In the genomic region with DNA sequence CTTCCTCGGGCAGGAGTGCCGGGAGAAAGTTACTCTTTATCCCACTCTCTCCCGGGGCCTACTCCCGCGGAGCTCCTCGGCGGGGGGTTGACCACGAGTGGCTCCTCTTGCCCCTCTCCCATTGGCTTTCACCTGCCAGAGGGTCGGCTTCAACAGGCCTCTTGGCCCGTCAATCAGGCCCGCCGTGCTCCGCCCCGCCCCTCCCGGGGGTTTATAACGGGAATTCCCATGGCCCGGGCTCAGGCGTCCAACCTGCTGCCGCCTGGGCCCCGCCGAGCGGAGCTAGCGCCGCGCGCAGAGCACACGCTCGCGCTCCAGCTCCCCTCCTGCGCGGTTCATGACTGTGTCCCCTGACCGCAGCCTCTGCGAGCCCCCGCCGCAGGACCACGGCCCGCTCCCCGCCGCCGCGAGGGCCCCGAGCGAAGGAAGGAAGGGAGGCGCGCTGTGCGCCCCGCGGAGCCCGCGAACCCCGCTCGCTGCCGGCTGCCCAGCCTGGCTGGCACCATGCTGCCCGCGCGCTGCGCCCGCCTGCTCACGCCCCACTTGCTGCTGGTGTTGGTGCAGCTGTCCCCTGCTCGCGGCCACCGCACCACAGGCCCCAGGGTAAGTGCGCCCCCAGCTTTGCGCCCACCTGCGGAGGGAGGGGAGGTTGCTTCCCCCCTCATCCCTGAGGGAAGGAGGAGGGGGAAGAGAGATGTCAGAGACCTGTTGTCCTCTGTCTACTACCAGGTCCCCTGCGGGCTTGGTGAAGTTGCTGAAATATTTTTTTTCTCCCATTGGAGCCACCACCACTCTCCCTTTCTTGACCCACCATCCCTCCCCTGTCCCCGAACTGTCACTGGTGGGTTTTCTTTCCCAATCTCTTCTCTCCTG, we compare ENCODE assay signal across 8 cellular contexts. TPM values are rescaled to one million over a fixed set of nuclear protein-coding genes. Genes with fewer than 3 reads are reported as not detected.
DNase-seq lines count a peak whose midpoint lies in the region; ATAC-seq and TF ChIP-seq lines count a peak whose summit lies in the region.

A gene with protein sequence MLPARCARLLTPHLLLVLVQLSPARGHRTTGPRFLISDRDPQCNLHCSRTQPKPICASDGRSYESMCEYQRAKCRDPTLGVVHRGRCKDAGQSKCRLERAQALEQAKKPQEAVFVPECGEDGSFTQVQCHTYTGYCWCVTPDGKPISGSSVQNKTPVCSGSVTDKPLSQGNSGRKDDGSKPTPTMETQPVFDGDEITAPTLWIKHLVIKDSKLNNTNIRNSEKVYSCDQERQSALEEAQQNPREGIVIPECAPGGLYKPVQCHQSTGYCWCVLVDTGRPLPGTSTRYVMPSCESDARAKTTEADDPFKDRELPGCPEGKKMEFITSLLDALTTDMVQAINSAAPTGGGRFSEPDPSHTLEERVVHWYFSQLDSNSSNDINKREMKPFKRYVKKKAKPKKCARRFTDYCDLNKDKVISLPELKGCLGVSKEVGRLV (plus strand): TSS at position 242 of the 873 bp plus-strand sequence. CDS start 263 bp downstream, at position 505.

- ATAC-seq in HG03442 (IDR thresholded peaks at IDR 0.05; ENCODE audit: unreplicated experiment) = peak; percentile 39
- ATAC-seq in HG02938 (IDR thresholded peaks at IDR 0.05; ENCODE audit: unreplicated experiment) = no peak
- ATAC-seq in GM18873 (IDR thresholded peaks at IDR 0.05; ENCODE audit: low FRiP score, unreplicated experiment) = no peak

- peak within 1 kb of the TSS; percentile 47 for H3K4me3 ChIP-seq in SK-N-MC
- no peak within 1 kb of the TSS for H3K4me3 ChIP-seq in foreskin fibroblast (ENCODE audit: low read depth in 1 of 2, low read length in 2 of 2)
- peak within 1 kb of the TSS; percentile 78 for H3K4me3 ChIP-seq in osteoblast (ENCODE audit: insufficient read depth, low read length)
- no peak within 1 kb of the TSS for H3K4me3 ChIP-seq in lower leg skin (ENCODE audit: low read depth, poor library complexity, severe bottlenecking)

- no peak for TF ChIP-seq POLR2A in lower leg skin (IDR thresholded peaks at IDR 0.05)

- no peak within 1 kb of the TSS for H3K9ac ChIP-seq in SK-N-MC (ENCODE audit: insufficient read length)

- H3K4me1 ChIP-seq in osteoblast (ENCODE audit: insufficient read depth, low read length) = peaks cover 8% of the 10 kb centered on the region

- H3K9me3 ChIP-seq in SK-N-MC (ENCODE audit: low read depth, low read length) (no peaks in the 10 kb centered on the region), osteoblast (ENCODE audit: low read depth, low read length) (no peaks in the 10 kb centered on the region)

- intact Hi-C loops in lower leg skin (cut with DNase I; ENCODE audit: low total_unique reads) = no loop called here

- no peak within 1 kb of the TSS for H3K27ac ChIP-seq in SK-N-MC
- H3K27ac ChIP-seq in osteoblast (ENCODE audit: low read depth, low read length) = peak within 1 kb of the TSS; percentile 22

- H3K4me2 ChIP-seq in osteoblast (ENCODE audit: insufficient read depth, low read length) = peak within 1 kb of the TSS; percentile 86

- H3K36me3 ChIP-seq in SK-N-MC (ENCODE audit: insufficient read depth, low read length) (no peaks in the 10 kb centered on the region), osteoblast (ENCODE audit: insufficient read depth, low read length) (no peaks in the 10 kb centered on the region)

- peaks cover 6% of the 10 kb centered on the region for H3K27me3 ChIP-seq in osteoblast (ENCODE audit: insufficient read depth, low read length)

- peak; percentile 70 for DNase-seq in Ammon's horn (ENCODE audit: low spot score)
- DNase-seq in SK-N-MC (ENCODE audit: low read depth, low spot score) = no peak
- DNase-seq in foreskin fibroblast = peak; percentile 48 to 84
- peak; percentile 89 for DNase-seq in osteoblast (ENCODE audit: insufficient read length, low spot score, missing footprints)
- no peak for DNase-seq in lower leg skin (ENCODE audit: low spot score in 2 of 2)

- 3% methylated on average over 15 to 56 of the region's 67 CpGs for WGBS in lower leg skin, 2 donors

- H3K79me2 ChIP-seq in osteoblast (ENCODE audit: insufficient read depth, low read length) = no peaks in the 10 kb centered on the region

- TF ChIP-seq CTCF in foreskin fibroblast (IDR thresholded peaks at IDR 0.05; ENCODE audit: low read depth, low read length) (no peak), osteoblast (IDR thresholded peaks at IDR 0.05; ENCODE audit: extremely low read depth, low read depth, low read length) (no peak), lower leg skin (IDR thresholded peaks at IDR 0.05) (no peak)

- no peaks in the 10 kb centered on the region for H4K20me1 ChIP-seq in osteoblast (ENCODE audit: insufficient read depth, low read length)

- peak within 1 kb of the TSS; percentile 58 for H2AFZ ChIP-seq in osteoblast (ENCODE audit: low read length)

RNA-seq across cellular contexts. Expression of the gene that starts here (rescaled TPM):
- 25.7 and 34.8 TPM in 2 replicates for total RNA-seq in osteoblast
- 1 to 10 TPM; 1.1 to 5.4 (median 1.9) TPM for total RNA-seq in lower leg skin

Comparison
In these comparisons a context has a peak if more than half of its experiments do, and no peak if none do; other contexts are left out.
1. DNase-seq: peak in Ammon's horn (single experiment), foreskin fibroblast (2 of 2) and osteoblast (single experiment); none in SK-N-MC (single experiment) and lower leg skin (0 of 2).
2. H3K4me3 ChIP-seq: peak in SK-N-MC (single experiment) and osteoblast (single experiment); none in foreskin fibroblast (0 of 2) and lower leg skin (single experiment).